ENCODE assay signal across 30 cellular contexts in the genomic region with DNA sequence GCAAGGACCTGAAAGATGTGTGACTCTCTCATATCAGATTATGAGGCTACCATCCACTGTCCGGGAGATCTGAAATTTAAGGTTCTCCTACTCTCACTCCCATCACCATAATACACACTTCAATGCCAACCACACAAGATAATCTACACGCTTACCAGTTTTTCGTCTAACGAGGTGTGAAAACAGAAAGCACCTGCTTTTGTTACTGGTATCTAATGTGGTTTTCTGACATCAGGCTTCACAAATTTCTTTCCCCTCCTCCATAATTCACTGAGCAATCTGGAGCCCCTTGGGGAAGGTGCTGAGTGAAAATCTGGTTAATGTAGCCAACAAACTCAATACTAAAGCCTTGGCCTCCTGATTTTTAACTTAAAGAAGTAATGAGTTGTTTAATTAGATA.
DNase-seq lines count a peak whose midpoint lies in the region; ATAC-seq lines count a peak whose summit lies in the region.
"Had no signal": no experiment of that assay in that cellular context is flagged by ENCODE, and none has a peak within 500 bp of the region (broad histone marks: within the 10 kb centered on the region; RNA-seq: fewer than 3 reads in every experiment).

No MANE protein-coding gene starts in this region.

- peaks cover 18% of the 10 kb centered on the region for H3K4me1 Mint-ChIP-seq in stimulated activated naive CD8-positive, alpha-beta T cell treated with anti-CD3 and anti-CD28 coated beads, Interleukin-15, amount 100 ng/mL, for 72 hours

- DNase-seq in stimulated activated naive CD8-positive, alpha-beta T cell treated with anti-CD3 and anti-CD28 coated beads, Interleukin-15, amount 100 ng/mL, for 72 hours: no peak
- no peak for DNase-seq in stimulated activated naive CD8-positive, alpha-beta T cell treated with anti-CD3 and anti-CD28 coated beads, Interleukin-15, Interleukin-2, amounts not matched to agents 100 U/mL and 50 U/mL, for 24 hours
- DNase-seq in NCI-H2171 (lab: John Stamatoyannopoulos, UW) (peak; percentile 7), NCI-H345 (lab: John Stamatoyannopoulos, UW) (no peak), KBM-7 (no peak), NCI-H526 treated with DMSO at 0.1 percent for 48 hours (lab: John Stamatoyannopoulos, UW) (no peak)
- DNase-seq: ACHN; activated CD4-positive, alpha-beta T cell treated with anti-CD3 and anti-CD28 coated beads, Interleukin-2, amount 50 U/mL, for 4 hours; activated CD8-positive, alpha-beta memory T cell treated with anti-CD3 and anti-CD28 coated beads, Interleukin-2, amount 50 U/mL, for 4 hours; activated naive CD8-positive, alpha-beta T cell treated with anti-CD3 and anti-CD28 coated beads, Interleukin-2, amount 10 ng/mL, durations not matched to agents 7 days and 5 days; BE2C; DMS153; GM23248; hippocampal formation; MM.1S; naive thymus-derived CD8-positive, alpha-beta T cell; NCI-H1930; NCI-H526; occipital lobe; Peyer's patch; right lobe of liver; SHP77; spleen; stimulated activated CD4-positive, alpha-beta T cell treated with anti-CD3 and anti-CD28 coated beads, Interleukin-2, amount 100 ng/mL, for 24 hours; stimulated activated CD8-positive, alpha-beta memory T cell treated with anti-CD3 and anti-CD28 coated beads, Interleukin-4, amount 100 ng/mL, for 48 hours; tibial artery had no signal

- H3K9me3 Mint-ChIP-seq in stimulated activated naive CD8-positive, alpha-beta T cell treated with anti-CD3 and anti-CD28 coated beads, Interleukin-15, amount 100 ng/mL, for 72 hours: no peaks in the 10 kb centered on the region
- H3K9me3 Mint-ChIP-seq: activated naive CD8-positive, alpha-beta T cell treated with anti-CD3 and anti-CD28 coated beads, Interleukin-2, amount 10 ng/mL, durations not matched to agents 7 days and 5 days; CD8-positive, alpha-beta memory T cell; naive thymus-derived CD8-positive, alpha-beta T cell had no signal

- no peaks in the 10 kb centered on the region for H3K27me3 Mint-ChIP-seq in stimulated activated naive CD8-positive, alpha-beta T cell treated with anti-CD3 and anti-CD28 coated beads, Interleukin-15, amount 100 ng/mL, for 72 hours

- H3K27ac Mint-ChIP-seq in stimulated activated naive CD8-positive, alpha-beta T cell treated with anti-CD3 and anti-CD28 coated beads, Interleukin-15, amount 100 ng/mL, for 72 hours: no peak overlapping the region
- H3K27ac Mint-ChIP-seq: activated naive CD8-positive, alpha-beta T cell treated with anti-CD3 and anti-CD28 coated beads, Interleukin-2, amount 10 ng/mL, durations not matched to agents 7 days and 5 days had no signal

- peak; percentile 72 for ATAC-seq in stimulated activated naive CD8-positive, alpha-beta T cell treated with anti-CD3 and anti-CD28 coated beads, Interleukin-15, amount 100 ng/mL, for 72 hours
- no peak for ATAC-seq in stimulated activated naive CD8-positive, alpha-beta T cell treated with anti-CD3 and anti-CD28 coated beads, Interleukin-15, Interleukin-2, amounts not matched to agents 100 U/mL and 50 U/mL, for 24 hours
- ATAC-seq in GM21390 (IDR thresholded peaks at IDR 0.05; ENCODE audit: unreplicated experiment) (peak; percentile 59), HG03354 (IDR thresholded peaks at IDR 0.05; ENCODE audit: poor library complexity, severe bottlenecking, unreplicated experiment) (no peak)
- ATAC-seq: gastroesophageal sphincter, right lobe of liver had no signal

- H3K4me3 Mint-ChIP-seq in stimulated activated naive CD8-positive, alpha-beta T cell treated with anti-CD3 and anti-CD28 coated beads, Interleukin-15, amount 100 ng/mL, for 72 hours: no peak overlapping the region
- H3K4me3 Mint-ChIP-seq: activated naive CD8-positive, alpha-beta T cell treated with anti-CD3 and anti-CD28 coated beads, Interleukin-2, amount 10 ng/mL, durations not matched to agents 7 days and 5 days; CD8-positive, alpha-beta memory T cell; naive thymus-derived CD8-positive, alpha-beta T cell had no signal

- in situ Hi-C loops in KBM-7 (cut with MboI; ENCODE audit: low pct_unique_long_range_greater_than_20kb, low sequenced_read_pairs): no loop called here

Comparison
In these comparisons a context has a peak if more than half of its experiments do, and no peak if none do; other contexts are left out.
1. ATAC-seq: peak in stimulated activated naive CD8-positive, alpha-beta T cell treated with anti-CD3 and anti-CD28 coated beads, Interleukin-15, amount 100 ng/mL, for 72 hours (single experiment) and GM21390 (single experiment); none in stimulated activated naive CD8-positive, alpha-beta T cell treated with anti-CD3 and anti-CD28 coated beads, Interleukin-15, Interleukin-2, amounts not matched to agents 100 U/mL and 50 U/mL, for 24 hours (single experiment) and HG03354 (single experiment).